9 cellular contexts compared by ENCODE assay signal in genomic region chr7:82050134-82050533, GRCh38.
DNase-seq lines count a peak whose midpoint lies in the region; ATAC-seq and TF ChIP-seq lines count a peak whose summit lies in the region.
"Had no signal": no experiment of that assay in that cellular context is flagged by ENCODE, and none has a peak within 500 bp of the region (broad histone marks: within the 10 kb centered on the region; RNA-seq: fewer than 3 reads in every experiment).

No MANE protein-coding gene starts in this region.

- H3K27me3 Mint-ChIP-seq in naive thymus-derived CD8-positive, alpha-beta T cell = peaks cover 0 to 3% (median 0%) of the 10 kb centered on the region in 5 donors
- no peaks in the 10 kb centered on the region for H3K27me3 Mint-ChIP-seq in activated CD8-positive, alpha-beta T cell treated with anti-CD3 and anti-CD28 coated beads for 36 hours

- no peaks in the 10 kb centered on the region for H3K4me1 Mint-ChIP-seq in naive thymus-derived CD8-positive, alpha-beta T cell
- H3K4me1 Mint-ChIP-seq in activated CD8-positive, alpha-beta T cell treated with anti-CD3 and anti-CD28 coated beads for 36 hours (ENCODE audit: low read depth) = no peaks in the 10 kb centered on the region
- H3K4me1 Mint-ChIP-seq: WTC11 had no signal

- no peaks in the 10 kb centered on the region for H3K9me3 Mint-ChIP-seq in naive thymus-derived CD8-positive, alpha-beta T cell
- no peaks in the 10 kb centered on the region for H3K9me3 Mint-ChIP-seq in activated CD8-positive, alpha-beta T cell treated with anti-CD3 and anti-CD28 coated beads for 36 hours

- POLR2A ChIA-PET in naive thymus-derived CD8-positive, alpha-beta T cell (lab: Charles Lee) = no interaction called here
- POLR2A ChIA-PET in activated CD8-positive, alpha-beta T cell treated with anti-CD3 and anti-CD28 coated beads for 36 hours (lab: Charles Lee) = no interaction called here

- no peak overlapping the region for H2AFZ ChIP-seq in osteoblast (ENCODE audit: low read length)

- H3K27ac Mint-ChIP-seq in naive thymus-derived CD8-positive, alpha-beta T cell = no peak overlapping the region
- H3K27ac Mint-ChIP-seq in activated CD8-positive, alpha-beta T cell treated with anti-CD3 and anti-CD28 coated beads for 36 hours = no peak overlapping the region

- ATAC-seq in naive thymus-derived CD8-positive, alpha-beta T cell = no peak
- ATAC-seq in activated CD8-positive, alpha-beta T cell treated with anti-CD3 and anti-CD28 coated beads for 36 hours = no peak
- ATAC-seq: WTC11 had no signal

- H3K4me3 ChIP-seq in dorsolateral prefrontal cortex (peak overlapping the region in 1 of 59 donors; percentile 0), osteoblast (ENCODE audit: insufficient read depth, low read length) (no peak overlapping the region)

- TF ChIP-seq CTCF in dorsolateral prefrontal cortex (IDR thresholded peaks at IDR 0.05 in 54 of 56, conservative IDR thresholded peaks at IDR 0.05 in 2 of 56; ENCODE audit: low read depth in 1 of 56, partially characterized antibody in 56 of 56) = peak in 1 of 56 donors; percentile 18
- TF ChIP-seq CTCF in osteoblast (IDR thresholded peaks at IDR 0.05; ENCODE audit: extremely low read depth, low read depth, low read length) = no peak
- TF ChIP-seq CTCF in activated CD8-positive, alpha-beta T cell treated with anti-CD3 and anti-CD28 coated beads for 36 hours (IDR thresholded peaks at IDR 0.05) = no peak

- CTCF ChIA-PET in activated CD8-positive, alpha-beta T cell treated with anti-CD3 and anti-CD28 coated beads for 36 hours (lab: Charles Lee) = no interaction called here

- peaks cover 30% of the 10 kb centered on the region for H3K4me1 ChIP-seq in osteoblast (ENCODE audit: insufficient read depth, low read length)

- H3K4me2 ChIP-seq in osteoblast (ENCODE audit: insufficient read depth, low read length) = peak overlapping the region; percentile 31

- H3K9me3 ChIP-seq in osteoblast (ENCODE audit: low read depth, low read length) = no peaks in the 10 kb centered on the region

- DNase-seq in DMS153 treated with DMSO at 0.1 percent for 48 hours (lab: John Stamatoyannopoulos, UW; ENCODE audit: unreplicated experiment) (peak; percentile 24), M059J (ENCODE audit: low read depth) (peak; percentile 81), dorsolateral prefrontal cortex (no peak), osteoblast (ENCODE audit: insufficient read length, low spot score, missing footprints) (peak; percentile 60), DMS79 (lab: John Stamatoyannopoulos, UW) (no peak)
- DNase-seq in activated CD4-positive, alpha-beta T cell treated with anti-CD3 and anti-CD28 coated beads, Interleukin-2, amount 50 U/mL, for 48 hours = no peak
- no peak for DNase-seq in naive thymus-derived CD8-positive, alpha-beta T cell
- no peak for DNase-seq in activated CD8-positive, alpha-beta T cell treated with anti-CD3 and anti-CD28 coated beads for 36 hours

- H3K79me2 ChIP-seq in osteoblast (ENCODE audit: insufficient read depth, low read length) = no peaks in the 10 kb centered on the region

- H3K27me3 ChIP-seq in dorsolateral prefrontal cortex = no peaks in the 10 kb centered on the region
- no peaks in the 10 kb centered on the region for H3K27me3 ChIP-seq in osteoblast (ENCODE audit: insufficient read depth, low read length)

- H3K36me3 ChIP-seq in osteoblast (ENCODE audit: insufficient read depth, low read length) = peaks cover 7% of the 10 kb centered on the region

- H3K4me3 Mint-ChIP-seq in naive thymus-derived CD8-positive, alpha-beta T cell = no peak overlapping the region
- H3K4me3 Mint-ChIP-seq in activated CD8-positive, alpha-beta T cell treated with anti-CD3 and anti-CD28 coated beads for 36 hours = no peak overlapping the region
- H3K4me3 Mint-ChIP-seq: WTC11 had no signal

- intact Hi-C loops in dorsolateral prefrontal cortex (cut with DNase I) = no loop called here
- intact Hi-C loops in activated CD8-positive, alpha-beta T cell treated with anti-CD3 and anti-CD28 coated beads for 36 hours (cut with micrococcal nuclease) = no loop called here

- peak overlapping the region in 57 of 59 donors; percentile 4 to 83 (median 68) for H3K27ac ChIP-seq in dorsolateral prefrontal cortex
- peak overlapping the region; percentile 71 for H3K27ac ChIP-seq in osteoblast (ENCODE audit: low read depth, low read length)

- H4K20me1 ChIP-seq in osteoblast (ENCODE audit: insufficient read depth, low read length) = peaks cover 7% of the 10 kb centered on the region

- no peaks in the 10 kb centered on the region for H3K36me3 Mint-ChIP-seq in naive thymus-derived CD8-positive, alpha-beta T cell
- no peaks in the 10 kb centered on the region for H3K36me3 Mint-ChIP-seq in activated CD8-positive, alpha-beta T cell treated with anti-CD3 and anti-CD28 coated beads for 36 hours (ENCODE audit: low read depth)

Comparison
In these comparisons a context has a peak if more than half of its experiments do, and no peak if none do; other contexts are left out.
1. DNase-seq: peak in DMS153 treated with DMSO at 0.1 percent for 48 hours (single experiment), M059J (single experiment) and osteoblast (single experiment); none in dorsolateral prefrontal cortex (0 of 10), DMS79 (single experiment), activated CD4-positive, alpha-beta T cell treated with anti-CD3 and anti-CD28 coated beads, Interleukin-2, amount 50 U/mL, for 48 hours (0 of 2), naive thymus-derived CD8-positive, alpha-beta T cell (0 of 10) and activated CD8-positive, alpha-beta T cell treated with anti-CD3 and anti-CD28 coated beads for 36 hours (single experiment).